In the genomic region with DNA sequence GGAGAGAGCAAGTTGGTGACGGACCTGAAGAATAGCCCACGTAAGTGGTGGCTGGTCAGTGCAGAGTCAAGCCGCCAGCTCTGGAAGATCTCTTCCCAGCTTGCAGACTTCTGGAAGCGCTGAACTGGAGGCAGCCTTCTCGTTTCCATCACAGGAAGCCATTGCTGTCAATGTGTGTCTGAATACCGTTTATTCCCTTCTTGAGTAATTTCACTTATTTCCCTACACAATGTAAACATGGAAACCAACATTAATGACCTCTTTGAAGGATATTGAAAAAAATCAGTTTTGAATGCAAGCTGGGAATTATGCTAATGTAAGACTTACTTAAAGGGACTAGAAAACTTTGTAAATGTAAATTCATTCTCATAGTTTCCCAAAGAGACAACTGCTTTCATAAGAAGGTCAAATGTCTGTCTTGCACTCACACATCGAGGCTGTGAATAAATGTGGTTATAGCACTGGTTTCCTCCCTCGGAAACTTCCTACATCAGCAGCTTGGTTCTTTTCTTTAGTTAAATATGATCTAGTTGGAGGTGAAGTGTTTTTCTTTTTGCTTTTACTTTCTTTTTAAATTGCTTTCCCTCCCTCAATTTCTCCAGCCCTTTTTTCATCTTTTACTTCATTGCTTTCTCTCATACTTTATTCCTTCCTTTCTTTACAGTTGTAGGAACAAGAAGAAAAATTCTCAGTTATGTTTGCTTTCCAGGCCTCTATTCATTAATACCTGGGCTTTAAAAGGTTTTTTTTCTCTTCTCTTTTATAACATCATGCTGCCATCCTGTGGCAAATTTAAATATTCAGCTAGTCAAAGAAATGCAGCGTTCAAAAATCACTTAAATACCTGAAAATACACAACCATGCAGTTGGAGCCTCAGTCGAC, we compare ENCODE assay signal across 8 cellular contexts.
DNase-seq lines count a peak whose midpoint lies in the region; ATAC-seq and TF ChIP-seq lines count a peak whose summit lies in the region.

No MANE protein-coding gene starts in this region.

- peaks cover 0 to 2% (median 0%) of the 10 kb centered on the region in 7 donors for H3K9me3 Mint-ChIP-seq in CD14-positive monocyte
- H3K9me3 Mint-ChIP-seq in stimulated activated naive B cell treated with anti-CD40 and anti-IgM and Interleukin-4, amounts not matched to agents 10 μg/mL and 1 μg/mL and 100 μg/mL, for 72 hours: no peaks in the 10 kb centered on the region

- ATAC-seq in GM18867 (IDR thresholded peaks at IDR 0.05; ENCODE audit: unreplicated experiment) (peak; percentile 73), GM21526 (IDR thresholded peaks at IDR 0.05; ENCODE audit: low FRiP score, unreplicated experiment) (no peak), left ventricle myocardium superior (no peak)
- peak; percentile 30 to 52 for ATAC-seq in stimulated activated naive B cell treated with anti-CD40 and anti-IgM and Interleukin-4, amounts not matched to agents 10 μg/mL and 1 μg/mL and 100 μg/mL, for 72 hours (replicated peaks)

- DNase-seq in CD14-positive monocyte (ENCODE audit: low spot score) (no peak), NCI-H460 (ENCODE audit: extremely low read depth, low read depth) (peak; percentile 21), MG63 (no peak), left ventricle myocardium superior (no peak)
- DNase-seq in effector CD4-positive, alpha-beta T cell: peak; percentile 11
- no peak for DNase-seq in stimulated activated naive B cell treated with anti-CD40 and anti-IgM and Interleukin-4, amounts not matched to agents 10 μg/mL and 1 μg/mL and 100 μg/mL, for 72 hours

- H3K36me3 Mint-ChIP-seq in CD14-positive monocyte: no peaks in the 10 kb centered on the region
- no peaks in the 10 kb centered on the region for H3K36me3 Mint-ChIP-seq in stimulated activated naive B cell treated with anti-CD40 and anti-IgM and Interleukin-4, amounts not matched to agents 10 μg/mL and 1 μg/mL and 100 μg/mL, for 72 hours

- peak; percentile 60 for TF ChIP-seq CTCF in CD14-positive monocyte (IDR thresholded peaks at IDR 0.05)

- H3K9me3 ChIP-seq in MG63: no peaks in the 10 kb centered on the region

- H3K4me3 Mint-ChIP-seq in CD14-positive monocyte: peak overlapping the region; percentile 16 to 55
- H3K4me3 Mint-ChIP-seq in stimulated activated naive B cell treated with anti-CD40 and anti-IgM and Interleukin-4, amounts not matched to agents 10 μg/mL and 1 μg/mL and 100 μg/mL, for 72 hours: peak overlapping the region; percentile 61 to 63

- H3K4me1 Mint-ChIP-seq in CD14-positive monocyte: peaks cover 26% of the 10 kb centered on the region
- H3K4me1 Mint-ChIP-seq in stimulated activated naive B cell treated with anti-CD40 and anti-IgM and Interleukin-4, amounts not matched to agents 10 μg/mL and 1 μg/mL and 100 μg/mL, for 72 hours: peaks cover 26 to 42% of the 10 kb centered on the region in 2 donors

- peak overlapping the region; percentile 78 to 91 (median 86) for H3K27ac Mint-ChIP-seq in CD14-positive monocyte
- H3K27ac Mint-ChIP-seq in stimulated activated naive B cell treated with anti-CD40 and anti-IgM and Interleukin-4, amounts not matched to agents 10 μg/mL and 1 μg/mL and 100 μg/mL, for 72 hours: peak overlapping the region; percentile 65

- intact Hi-C loops in CD14-positive monocyte (cut with micrococcal nuclease) (no loop called here), left ventricle myocardium superior (cut with micrococcal nuclease) (no loop called here)

- no peaks in the 10 kb centered on the region for H3K27me3 ChIP-seq in MG63

- no peaks in the 10 kb centered on the region for H3K36me3 ChIP-seq in MG63

- peaks cover 0 to 3% (median 0%) of the 10 kb centered on the region in 3 donors for H3K27me3 Mint-ChIP-seq in CD14-positive monocyte (ENCODE audit: low read depth in 3 of 3)
- no peaks in the 10 kb centered on the region for H3K27me3 Mint-ChIP-seq in stimulated activated naive B cell treated with anti-CD40 and anti-IgM and Interleukin-4, amounts not matched to agents 10 μg/mL and 1 μg/mL and 100 μg/mL, for 72 hours

- no peak overlapping the region for H3K4me3 ChIP-seq in MG63

Comparison
In these comparisons a context has a peak if more than half of its experiments do, and no peak if none do; other contexts are left out.
1. DNase-seq: peak in NCI-H460 (single experiment) and effector CD4-positive, alpha-beta T cell (single experiment); none in CD14-positive monocyte (single experiment), stimulated activated naive B cell treated with anti-CD40 and anti-IgM and Interleukin-4, amounts not matched to agents 10 μg/mL and 1 μg/mL and 100 μg/mL, for 72 hours (single experiment), MG63 (single experiment) and left ventricle myocardium superior (single experiment).
2. ATAC-seq: peak in GM18867 (single experiment) and stimulated activated naive B cell treated with anti-CD40 and anti-IgM and Interleukin-4, amounts not matched to agents 10 μg/mL and 1 μg/mL and 100 μg/mL, for 72 hours (2 of 2); none in GM21526 (single experiment) and left ventricle myocardium superior (single experiment).